18 cellular contexts compared by ENCODE assay signal in the genomic region with DNA sequence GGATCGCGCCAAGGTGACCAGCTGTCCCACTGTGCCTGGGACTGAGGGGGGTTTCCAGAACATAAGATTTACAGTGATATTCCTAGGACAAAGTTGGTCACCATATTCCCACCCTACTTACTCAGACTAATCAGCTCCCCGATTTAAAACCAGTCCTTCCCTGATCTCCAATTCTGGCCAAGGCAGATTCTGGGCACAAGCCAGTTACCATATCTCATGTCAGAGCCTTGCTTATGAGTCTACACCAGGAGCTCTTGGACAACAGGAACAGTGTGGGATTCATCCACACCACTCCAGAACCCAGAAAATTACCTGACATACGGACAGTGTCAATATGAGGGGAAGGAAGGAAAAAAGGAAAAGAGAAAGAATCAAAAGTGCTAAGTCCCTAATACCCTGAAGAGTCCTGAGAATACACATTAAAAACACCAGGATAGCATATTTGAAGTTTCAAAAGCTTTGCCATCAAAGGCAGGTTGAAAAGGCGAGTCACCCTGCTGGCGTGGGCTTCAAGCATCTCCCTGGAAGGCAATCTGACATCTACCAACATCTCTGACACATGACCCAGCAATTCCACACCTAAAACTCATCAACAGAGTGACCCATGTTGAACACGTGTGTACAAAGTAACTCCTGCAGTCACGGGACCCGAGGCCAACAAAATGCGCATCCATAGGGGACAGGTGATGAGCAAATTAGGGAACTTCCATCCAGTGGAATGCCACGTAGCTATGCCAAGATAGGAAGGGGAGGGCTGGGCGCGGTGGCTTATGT. TPM values are rescaled to one million over a fixed set of nuclear protein-coding genes. Genes with fewer than 3 reads are reported as not detected.
A peak's percentile ranks its signal among the peaks of the same experiment; 100 is the strongest.
DNase-seq lines count a peak whose midpoint lies in the region; ATAC-seq and TF ChIP-seq lines count a peak whose summit lies in the region.
"Had no signal": no experiment of that assay in that cellular context is flagged by ENCODE, and none has a peak within 500 bp of the region (broad histone marks: within the 10 kb centered on the region; RNA-seq: fewer than 3 reads in every experiment).

No MANE protein-coding gene starts in this region.

- peak; percentile 63 for DNase-seq in mammary epithelial cell
- DNase-seq in breast epithelium (ENCODE audit: low spot score in 2 of 2): no peak
- peak; percentile 50 for DNase-seq in MG63
- no peak for DNase-seq in effector memory CD8-positive, alpha-beta T cell
- peak; percentile 54 for DNase-seq in stimulated activated CD8-positive, alpha-beta memory T cell treated with anti-CD3 and anti-CD28 coated beads, Interleukin-4, amount 100 ng/mL, for 48 hours
- no peak for DNase-seq in T-helper 9 cell
- DNase-seq in NOMO-1 (lab: John Stamatoyannopoulos, UW; ENCODE audit: unreplicated experiment in 2 of 2): no peak
- DNase-seq: amniotic stem cell, BE2C, Karpas-422, NCI-H1694 treated with DMSO at 0.1 percent for 48 hours, NCI-H510A treated with DMSO at 0.1 percent for 48 hours had no signal

- H4K20me1 ChIP-seq in mammary epithelial cell (ENCODE audit: insufficient read depth, low read length): no peaks in the 10 kb centered on the region

- peaks cover 10% of the 10 kb centered on the region for H3K36me3 Mint-ChIP-seq in effector memory CD8-positive, alpha-beta T cell (ENCODE audit: insufficient read depth)

- TF ChIP-seq CTCF in mammary epithelial cell (conservative IDR thresholded peaks at IDR 0.05 in 1 of 2, IDR thresholded peaks at IDR 0.05 in 1 of 2; ENCODE audit: extremely low read depth in 1 of 2, insufficient read depth in 1 of 2, low read depth in 1 of 2, low read length in 2 of 2) (no peak), breast epithelium (IDR thresholded peaks at IDR 0.05) (no peak)

- TF ChIP-seq POLR2A in breast epithelium (IDR thresholded peaks at IDR 0.05): no peak

- no peak overlapping the region for H3K9ac ChIP-seq in mammary epithelial cell (ENCODE audit: insufficient read depth, low read length)

- no peaks in the 10 kb centered on the region for H3K36me3 ChIP-seq in mammary epithelial cell (ENCODE audit: insufficient read depth, low read length)
- no peaks in the 10 kb centered on the region for H3K36me3 ChIP-seq in breast epithelium
- H3K36me3 ChIP-seq in MG63: no peaks in the 10 kb centered on the region
- H3K36me3 ChIP-seq: BE2C, thoracic aorta had no signal

- dilution Hi-C loops in mammary epithelial cell (cut with HindIII; ENCODE audit: low sequenced_read_pairs): loop anchor here (5.0 kb wide), 2 partner anchors 35 to 105 kb away; a partner anchor contains a TSS

- intact Hi-C loops in mammary epithelial cell (cut with micrococcal nuclease): no loop called here
- intact Hi-C loops in breast epithelium (cut with DNase I; ENCODE audit: low total_unique reads): no loop called here

- H3K27me3 ChIP-seq in mammary epithelial cell (ENCODE audit: insufficient read depth, low read length) (no peaks in the 10 kb centered on the region), breast epithelium (no peaks in the 10 kb centered on the region), MG63 (no peaks in the 10 kb centered on the region)
- H3K27me3 ChIP-seq: BE2C had no signal

- H3K4me2 ChIP-seq in mammary epithelial cell (ENCODE audit: insufficient read depth, low read depth, low read length): no peak overlapping the region

- H3K27me3 Mint-ChIP-seq in effector memory CD8-positive, alpha-beta T cell: no peaks in the 10 kb centered on the region

- peak overlapping the region; percentile 86 to 90 for H3K27ac Mint-ChIP-seq in effector memory CD8-positive, alpha-beta T cell

- H3K4me3 ChIP-seq in mammary epithelial cell (replicated peaks in 1 of 3; ENCODE audit: insufficient read depth in 1 of 3, low read depth in 2 of 3, low read length in 3 of 3) (no peak overlapping the region), breast epithelium (no peak overlapping the region), MG63 (no peak overlapping the region)
- H3K4me3 ChIP-seq: thoracic aorta had no signal

- H3K79me2 ChIP-seq in mammary epithelial cell (ENCODE audit: insufficient read depth, low read length): no peaks in the 10 kb centered on the region

- BruUV-seq in mammary epithelial cell (replicated peaks; lab: Mats Ljungman, UMichigan): no TSS peak

- 64% methylated on average over 11 of the region's 13 CpGs for WGBS in mammary epithelial cell (ENCODE audit: low coverage, missing lambda C conversion rate)

- H3K9me3 Mint-ChIP-seq in effector memory CD8-positive, alpha-beta T cell: no peaks in the 10 kb centered on the region

- no peak for ATAC-seq in effector memory CD8-positive, alpha-beta T cell (replicated peaks)
- no peak for ATAC-seq in HG02840 (IDR thresholded peaks at IDR 0.05; ENCODE audit: low FRiP score, unreplicated experiment)

- H3K4me1 ChIP-seq in mammary epithelial cell (ENCODE audit: insufficient read depth, low read length) (no peaks in the 10 kb centered on the region), breast epithelium (no peaks in the 10 kb centered on the region)
- H3K4me1 ChIP-seq: BE2C had no signal

- H3K27ac ChIP-seq in mammary epithelial cell (ENCODE audit: insufficient read depth, low read depth, low read length): no peak overlapping the region
- H3K27ac ChIP-seq in breast epithelium: no peak overlapping the region
- H3K27ac ChIP-seq: thoracic aorta had no signal

- peaks cover 56 to 57% of the 10 kb centered on the region in 2 donors for H3K4me1 Mint-ChIP-seq in effector memory CD8-positive, alpha-beta T cell (ENCODE audit: low read depth in 2 of 2)

- CTCF ChIA-PET in mammary epithelial cell (lab: Charles Lee; ENCODE audit: low non-redundant PET): no interaction called here

- in situ Hi-C loops in mammary epithelial cell (cut with MboI; ENCODE audit: low sequenced_read_pairs in 2 of 2): no loop called here

- H3K4me3 Mint-ChIP-seq in effector memory CD8-positive, alpha-beta T cell: peak overlapping the region in 1 of 2 donors; percentile 24

- H2AFZ ChIP-seq in mammary epithelial cell (ENCODE audit: low read depth, low read length): no peak overlapping the region

- H3K9me3 ChIP-seq in mammary epithelial cell (replicated peaks; ENCODE audit: insufficient read depth, low read length) (peaks cover 5% of the 10 kb centered on the region), breast epithelium (no peaks in the 10 kb centered on the region), MG63 (no peaks in the 10 kb centered on the region)
- H3K9me3 ChIP-seq: BE2C had no signal

RNA-seq across cellular contexts. Expression of a gene that starts 8.0 kb away (rescaled TPM):
- total RNA-seq in mammary epithelial cell (under 1 TPM; 0.40 to 0.50 TPM), breast epithelium (1 to 10 TPM in 1 of 3 donors, under 1 TPM in 2; 0.15 to 1.3 (median 0.98) TPM)
- 0.05 TPM for polyA plus RNA-seq in mammary epithelial cell
- not detected for polyA minus RNA-seq in mammary epithelial cell
- total RNA-seq in MG63 (2014; rRNA removed; shearing (Covaris generic); ENCODE audit: low replicate concordance): not detected in 2 replicates
- total RNA-seq: endothelial cell of umbilical vein, lung microvascular endothelial cell had no signal
- polyA plus RNA-seq: neural cell had no signal

RNA-seq across cellular contexts. Expression of a gene that starts 30.3 kb away (rescaled TPM):
- total RNA-seq in mammary epithelial cell: 1 to 10 TPM; 3.3 to 3.7 TPM
- 3.1 TPM for polyA plus RNA-seq in mammary epithelial cell
- polyA minus RNA-seq in mammary epithelial cell: 4.7 TPM
- total RNA-seq in breast epithelium: 1 to 10 TPM; 2.2 to 3.6 (median 3.5) TPM
- total RNA-seq in MG63 (2014; rRNA removed; shearing (Covaris generic); ENCODE audit: low replicate concordance): 3.9 and 23.9 TPM in 2 replicates

RNA-seq across cellular contexts. Expression of a gene that starts 48.2 kb away (rescaled TPM):
- total RNA-seq in mammary epithelial cell (not detected), breast epithelium (under 1 TPM in 1 of 3 donors, not detected in 2; 0.88 TPM)
- polyA plus RNA-seq in mammary epithelial cell: not detected
- polyA minus RNA-seq in mammary epithelial cell: not detected
- total RNA-seq in MG63 (2014; rRNA removed; shearing (Covaris generic); ENCODE audit: low replicate concordance): not detected in 2 replicates
- total RNA-seq: endothelial cell of umbilical vein, lung microvascular endothelial cell, pulmonary artery endothelial cell, thoracic aorta had no signal
- polyA plus RNA-seq: endothelial cell of umbilical vein, neural cell had no signal

RNA-seq across cellular contexts. Expression of a gene that starts 54.6 kb away (rescaled TPM):
- total RNA-seq in mammary epithelial cell (not detected), breast epithelium (not detected)
- not detected for polyA plus RNA-seq in mammary epithelial cell
- not detected for polyA minus RNA-seq in mammary epithelial cell
- not detected in 2 replicates for total RNA-seq in MG63 (2014; rRNA removed; shearing (Covaris generic); ENCODE audit: low replicate concordance)
- total RNA-seq: endothelial cell of umbilical vein, lung microvascular endothelial cell, pulmonary artery endothelial cell, thoracic aorta had no signal
- polyA plus RNA-seq: endothelial cell of umbilical vein, neural cell had no signal

Comparison
In these comparisons a context has a peak if more than half of its experiments do, and no peak if none do; other contexts are left out.
1. DNase-seq: peak in mammary epithelial cell (single experiment), MG63 (single experiment) and stimulated activated CD8-positive, alpha-beta memory T cell treated with anti-CD3 and anti-CD28 coated beads, Interleukin-4, amount 100 ng/mL, for 48 hours (single experiment); none in breast epithelium (0 of 2), effector memory CD8-positive, alpha-beta T cell (0 of 3), T-helper 9 cell (single experiment) and NOMO-1 (0 of 2).